In the genomic region with DNA sequence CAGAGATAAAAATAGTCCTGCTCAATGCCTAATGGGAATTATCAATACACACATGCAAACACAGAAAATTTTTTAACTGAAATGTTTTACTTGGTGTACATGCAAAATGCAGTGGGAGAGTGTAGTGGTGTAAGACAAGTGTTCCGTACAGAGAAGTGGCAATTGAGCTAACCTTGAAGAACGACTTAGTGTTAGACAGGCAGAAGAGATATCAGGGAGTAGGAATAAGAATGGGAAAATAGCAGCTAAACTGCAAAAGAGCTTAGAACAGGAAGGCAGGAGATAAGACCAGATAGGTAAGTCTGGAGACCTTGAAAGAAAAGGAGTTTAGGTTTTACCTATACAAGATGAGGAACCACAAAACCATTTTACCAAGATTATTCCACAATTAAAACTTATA, we compare ENCODE assay signal across 12 cellular contexts.
"Had no signal": no experiment of that assay in that cellular context is flagged by ENCODE, and none has a peak within 500 bp of the region (broad histone marks: within the 10 kb centered on the region; RNA-seq: fewer than 3 reads in every experiment).

No MANE protein-coding gene starts in this region.

- H3K9me3 Mint-ChIP-seq: naive thymus-derived CD8-positive, alpha-beta T cell; stimulated activated naive B cell treated with anti-CD40 and anti-IgM and Interleukin-4, amounts not matched to agents 10 μg/mL and 1 μg/mL and 100 μg/mL, for 72 hours; type B pancreatic cell had no signal

- H3K27me3 ChIP-seq: adrenal gland, neutrophil had no signal

- H3K27me3 Mint-ChIP-seq: naive thymus-derived CD8-positive, alpha-beta T cell; stimulated activated naive B cell treated with anti-CD40 and anti-IgM and Interleukin-4, amounts not matched to agents 10 μg/mL and 1 μg/mL and 100 μg/mL, for 72 hours; type B pancreatic cell had no signal

- H3K36me3 ChIP-seq: adrenal gland, neutrophil had no signal

- ATAC-seq: activated CD4-positive, CD25-positive, alpha-beta regulatory T cell treated with anti-CD3 and anti-CD28 coated beads, Interleukin-2, amount 50 U/mL, for 24 hours; left colon; mucosa of descending colon; naive thymus-derived CD8-positive, alpha-beta T cell; stimulated activated naive B cell treated with anti-CD40 and anti-IgM and Interleukin-4, amounts not matched to agents 10 μg/mL and 1 μg/mL and 100 μg/mL, for 72 hours had no signal

- H3K27ac Mint-ChIP-seq: stimulated activated naive B cell treated with anti-CD40 and anti-IgM and Interleukin-4, amounts not matched to agents 10 μg/mL and 1 μg/mL and 100 μg/mL, for 72 hours; type B pancreatic cell had no signal

- H3K27ac ChIP-seq: neutrophil had no signal

- H3K4me3 ChIP-seq: adrenal gland, mucosa of descending colon had no signal

- DNase-seq: activated CD4-positive, alpha-beta T cell treated with anti-CD3 and anti-CD28 coated beads, Interleukin-2, amount 50 U/mL, for 1 hour; activated CD8-positive, alpha-beta memory T cell treated with anti-CD3 and anti-CD28 coated beads for 24 hours; adrenal gland; left colon; mammary epithelial cell; mucosa of descending colon; naive thymus-derived CD8-positive, alpha-beta T cell; stimulated activated CD4-positive, alpha-beta T cell treated with anti-CD3 and anti-CD28 coated beads, Interleukin-4, amount 100 ng/mL, for 1 hour; stimulated activated naive B cell treated with anti-CD40 and anti-IgM and Interleukin-4, amounts not matched to agents 10 μg/mL and 1 μg/mL and 100 μg/mL, for 72 hours had no signal

- H3K9me3 ChIP-seq: adrenal gland, mucosa of descending colon, neutrophil had no signal

- H3K4me3 Mint-ChIP-seq: stimulated activated naive B cell treated with anti-CD40 and anti-IgM and Interleukin-4, amounts not matched to agents 10 μg/mL and 1 μg/mL and 100 μg/mL, for 72 hours; type B pancreatic cell had no signal
